In genomic region chr20:19095762-19096161, GRCh38 we compare ENCODE assay signal across 23 cellular contexts.
A peak's percentile ranks its signal among the peaks of the same experiment; 100 is the strongest.
DNase-seq lines count a peak whose midpoint lies in the region.
"Had no signal": no experiment of that assay in that cellular context is flagged by ENCODE, and none has a peak within 500 bp of the region (broad histone marks: within the 10 kb centered on the region; RNA-seq: fewer than 3 reads in every experiment).

No MANE protein-coding gene starts in this region.

- no peaks in the 10 kb centered on the region for H3K27me3 ChIP-seq in HUES48 (ENCODE audit: control insufficient read depth, insufficient read depth, low read length)
- no peaks in the 10 kb centered on the region for H3K27me3 ChIP-seq in NT2/D1 (ENCODE audit: insufficient read depth, insufficient read length)
- H3K27me3 ChIP-seq: BLaER1 treated with 17β-estradiol and CSF1 and Interleukin-3, amounts not matched to agents 10 nM and 100 nM; colonic mucosa; heart left ventricle; suprapubic skin had no signal

- peaks cover 9% of the 10 kb centered on the region for H3K4me1 ChIP-seq in HUES48 (ENCODE audit: control insufficient read depth, insufficient read depth, low read length)
- H3K4me1 ChIP-seq in NT2/D1 (ENCODE audit: insufficient read depth, insufficient read length) = no peaks in the 10 kb centered on the region
- H3K4me1 ChIP-seq: suprapubic skin had no signal

- peak overlapping the region; percentile 40 for H3K27ac ChIP-seq in HUES48 (ENCODE audit: low read depth, low read length)
- H3K27ac ChIP-seq: BLaER1 treated with 17β-estradiol and CSF1 and Interleukin-3, amounts not matched to agents 10 nM and 100 nM; colonic mucosa; heart left ventricle; SK-N-MC; suprapubic skin had no signal

- H3K9ac ChIP-seq in HUES48 (ENCODE audit: low read depth, low read length) = no peak overlapping the region
- no peak overlapping the region for H3K9ac ChIP-seq in NT2/D1 (ENCODE audit: insufficient read length, low read depth)
- H3K9ac ChIP-seq: BLaER1 treated with 17β-estradiol and CSF1 and Interleukin-3, amounts not matched to agents 10 nM and 100 nM had no signal

- DNase-seq in DMS53 treated with DMSO at 0.1 percent for 48 hours (lab: John Stamatoyannopoulos, UW; ENCODE audit: unreplicated experiment) = peak; percentile 41
- peak; percentile 61 for DNase-seq in NT2/D1 (ENCODE audit: low read depth, low spot score)
- DNase-seq in iPS-NIHi7 (ENCODE audit: extremely low spot score) = peak; percentile 76
- DNase-seq in NCI-H2107 treated with DMSO at 0.1 percent for 48 hours (lab: John Stamatoyannopoulos, UW; ENCODE audit: unreplicated experiment) = no peak
- DNase-seq in NCI-H1417 treated with DMSO at 0.1 percent for 48 hours (lab: John Stamatoyannopoulos, UW) = no peak
- no peak for DNase-seq in hepatic stellate cell (ENCODE audit: low spot score)
- DNase-seq in Ammon's horn (ENCODE audit: low spot score) = no peak
- DNase-seq: activated CD4-positive, alpha-beta memory T cell treated with anti-CD3 and anti-CD28 coated beads, Interleukin-2, amount 10 ng/mL, durations not matched to agents 7 days and 5 days; activated CD4-positive, CD25-positive, alpha-beta regulatory T cell treated with anti-CD3 and anti-CD28 coated beads, Interleukin-2, amount 50 U/mL, for 72 hours; anterior cingulate cortex; effector memory CD4-positive, alpha-beta T cell; erythroblast; heart left ventricle; NCI-H1105 treated with DMSO at 0.1 percent for 48 hours; NCI-H526 treated with DMSO at 0.1 percent for 48 hours; stimulated activated CD4-positive, alpha-beta T cell treated with anti-CD3 and anti-CD28 coated beads, Interleukin-15, amount 100 ng/mL, for 24 hours; stimulated activated naive B cell treated with anti-CD40 and anti-IgM and Interleukin-4, amounts not matched to agents 10 μg/mL and 1 μg/mL and 100 μg/mL, for 72 hours had no signal

- H3K4me3 ChIP-seq in HUES48 (ENCODE audit: low read depth, low read length) = no peak overlapping the region
- no peak overlapping the region for H3K4me3 ChIP-seq in NT2/D1 (ENCODE audit: insufficient read length, low read depth)
- H3K4me3 ChIP-seq: BLaER1 treated with 17β-estradiol and CSF1 and Interleukin-3, amounts not matched to agents 10 nM and 100 nM; colonic mucosa; heart left ventricle; K562; SK-N-MC; suprapubic skin had no signal

- H3K36me3 ChIP-seq in HUES48 (ENCODE audit: control insufficient read depth, insufficient read depth, low read length) (no peaks in the 10 kb centered on the region), NT2/D1 (ENCODE audit: insufficient read depth, insufficient read length, low read length) (no peaks in the 10 kb centered on the region)
- H3K36me3 ChIP-seq: BLaER1 treated with 17β-estradiol and CSF1 and Interleukin-3, amounts not matched to agents 10 nM and 100 nM; colonic mucosa; heart left ventricle; suprapubic skin had no signal

- no peaks in the 10 kb centered on the region for H3K9me3 ChIP-seq in HUES48 (ENCODE audit: control insufficient read depth, insufficient read depth, low read length)
- H3K9me3 ChIP-seq in NT2/D1 (ENCODE audit: insufficient read depth, low read length) = no peaks in the 10 kb centered on the region
- H3K9me3 ChIP-seq: BLaER1 treated with 17β-estradiol and CSF1 and Interleukin-3, amounts not matched to agents 10 nM and 100 nM; colonic mucosa; heart left ventricle; suprapubic skin had no signal

Comparison
In these comparisons a context has a peak if more than half of its experiments do, and no peak if none do; other contexts are left out.
1. DNase-seq: peak in DMS53 treated with DMSO at 0.1 percent for 48 hours (single experiment), NT2/D1 (single experiment) and iPS-NIHi7 (single experiment); none in NCI-H2107 treated with DMSO at 0.1 percent for 48 hours (single experiment), NCI-H1417 treated with DMSO at 0.1 percent for 48 hours (single experiment), hepatic stellate cell (single experiment) and Ammon's horn (single experiment).